8 cellular contexts compared by ENCODE assay signal in the genomic region with DNA sequence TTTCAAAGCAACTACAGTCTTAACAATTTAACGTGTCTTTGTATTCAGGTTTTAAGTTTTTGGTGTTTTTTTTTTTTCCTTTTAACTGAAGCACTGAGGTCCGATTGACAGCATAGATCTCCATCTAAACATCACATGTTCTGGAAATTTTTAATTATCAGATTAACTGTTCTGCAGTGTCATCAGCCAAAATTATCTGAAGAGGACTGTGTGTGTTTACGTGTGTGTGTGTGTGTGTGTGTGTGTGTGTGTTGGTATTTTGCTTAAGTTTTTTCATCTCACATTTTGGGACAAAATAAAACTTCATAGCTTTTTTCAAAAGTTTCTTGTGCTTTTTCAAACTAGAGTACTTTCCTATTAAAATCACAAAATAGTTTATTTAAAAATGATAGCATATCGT. TPM values are rescaled to one million over a fixed set of nuclear protein-coding genes. Genes with fewer than 3 reads are reported as not detected.
DNase-seq lines count a peak whose midpoint lies in the region; ATAC-seq, FAIRE-seq and TF ChIP-seq lines count a peak whose summit lies in the region.

No MANE protein-coding gene starts in this region.

- ATAC-seq in GM18867 (IDR thresholded peaks at IDR 0.05; ENCODE audit: unreplicated experiment) (no peak), GM19395 (IDR thresholded peaks at IDR 0.05; ENCODE audit: unreplicated experiment) (no peak)

- peaks cover 29% of the 10 kb centered on the region for H3K4me1 ChIP-seq in CD8-positive, alpha-beta memory T cell (ENCODE audit: insufficient read depth, low read length)
- H3K4me1 ChIP-seq in OCI-LY7 (ENCODE audit: insufficient read depth, low read length, poor library complexity, severe bottlenecking) (peaks cover 22% of the 10 kb centered on the region), endothelial cell of umbilical vein (ENCODE audit: control insufficient read depth, extremely low read depth, insufficient read depth, low read length) (peaks cover 15% of the 10 kb centered on the region)

- BruUV-seq in OCI-LY7 (replicated peaks; lab: Mats Ljungman, UMichigan), result no TSS peak
- TSS peak; percentile 32 for BruUV-seq in endothelial cell of umbilical vein (replicated peaks; lab: Mats Ljungman, UMichigan)

- peaks cover 44 to 57% (median 47%) of the 10 kb centered on the region in 3 donors for H3K4me1 Mint-ChIP-seq in CD8-positive, alpha-beta memory T cell
- peaks cover 41% of the 10 kb centered on the region for H3K4me1 Mint-ChIP-seq in osteocyte (ENCODE audit: unreplicated experiment)

- H3K27me3 ChIP-seq in CD8-positive, alpha-beta memory T cell (ENCODE audit: insufficient read depth, low read length, poor library complexity, severe bottlenecking), result no peaks in the 10 kb centered on the region
- no peaks in the 10 kb centered on the region for H3K27me3 ChIP-seq in endothelial cell of umbilical vein (ENCODE audit: control insufficient read depth in 2 of 2, insufficient read depth in 2 of 2, low read length in 2 of 2)

- CTCF ChIA-PET in CD8-positive, alpha-beta memory T cell (lab: Charles Lee), result interaction anchor here (0.8 to 3.6 kb wide), 4 partner anchors 14 to 165 kb away, joined by 3 to 18 read pairs (median 4); no protein-coding TSS in a partner anchor
- CTCF ChIA-PET in OCI-LY7 (lab: Charles Lee; ENCODE audit: unreplicated experiment) (interaction anchor here (0.6 kb wide), 1 partner anchor 1517 kb away, joined by 4 read pairs; no protein-coding TSS in a partner anchor), endothelial cell of umbilical vein (lab: Charles Lee) (interaction anchor here (0.9 to 3.5 kb wide), 6 partner anchors 9 to 170 kb away, joined by 3 to 23 read pairs (median 4); a partner anchor contains a TSS)

- H3K9ac ChIP-seq in endothelial cell of umbilical vein (replicated peaks; ENCODE audit: extremely low read depth, insufficient read depth, low read length), result peak overlapping the region; percentile 84

- H3K27me3 Mint-ChIP-seq in CD8-positive, alpha-beta memory T cell, result no peaks in the 10 kb centered on the region
- H3K27me3 Mint-ChIP-seq in osteocyte (ENCODE audit: unreplicated experiment), result peaks cover 2% of the 10 kb centered on the region

- H3K9me3 Mint-ChIP-seq in CD8-positive, alpha-beta memory T cell, result no peaks in the 10 kb centered on the region
- no peaks in the 10 kb centered on the region for H3K9me3 Mint-ChIP-seq in osteocyte (ENCODE audit: unreplicated experiment)

- dilution Hi-C loops in endothelial cell of umbilical vein (cut with MboI; ENCODE audit: extremely low pct_ligation_motif_present, low sequenced_read_pairs), result no loop called here

- peak overlapping the region; percentile 83 for H3K4me3 ChIP-seq in CD8-positive, alpha-beta memory T cell (ENCODE audit: low read length)
- H3K4me3 ChIP-seq in OCI-LY7 (ENCODE audit: low read depth, low read length, poor library complexity, severe bottlenecking) (peak overlapping the region; percentile 89), endothelial cell of umbilical vein (replicated peaks in 1 of 3; ENCODE audit: insufficient read depth in 1 of 3, low read depth in 1 of 3, low read length in 3 of 3) (peak overlapping the region; percentile 83 to 99 (median 93))

- peak overlapping the region; percentile 93 for H3K27ac ChIP-seq in CD8-positive, alpha-beta memory T cell (ENCODE audit: low read depth, low read length)
- no peak overlapping the region for H3K27ac ChIP-seq in OCI-LY7 (ENCODE audit: low read depth, low read length, poor library complexity, severe bottlenecking)
- H3K27ac ChIP-seq in endothelial cell of umbilical vein (ENCODE audit: insufficient read depth, low read depth, low read length), result no peak overlapping the region

- H2AFZ ChIP-seq in OCI-LY7 (ENCODE audit: low read length) (no peak overlapping the region), endothelial cell of umbilical vein (ENCODE audit: low read depth, low read length) (no peak overlapping the region)

- no peak for TF ChIP-seq POLR2A in endothelial cell of umbilical vein (IDR thresholded peaks at IDR 0.05; ENCODE audit: low read depth, low read length)

- H3K9me2 ChIP-seq in OCI-LY7 (ENCODE audit: insufficient read depth, low read length), result no peaks in the 10 kb centered on the region

- H3K36me3 Mint-ChIP-seq in CD8-positive, alpha-beta memory T cell, result peaks cover 0 to 4% (median 0%) of the 10 kb centered on the region in 3 donors
- H3K36me3 Mint-ChIP-seq in osteocyte (ENCODE audit: unreplicated experiment), result no peaks in the 10 kb centered on the region

- no peak for TF ChIP-seq CTCF in OCI-LY7 (conservative IDR thresholded peaks at IDR 0.05; ENCODE audit: low read length)
- TF ChIP-seq CTCF in endothelial cell of umbilical vein (IDR thresholded peaks at IDR 0.05; ENCODE audit: extremely low read depth in 1 of 2, insufficient read depth in 1 of 2, low read depth in 1 of 2, low read length in 2 of 2), result no peak
- TF ChIP-seq CTCF in osteocyte (IDR thresholded peaks at IDR 0.05), result no peak

- no peak for DNase-seq in CD8-positive, alpha-beta memory T cell
- DNase-seq in OCI-LY7 (ENCODE audit: low spot score) (no peak), endothelial cell of umbilical vein (ENCODE audit: low read depth, low spot score) (no peak), osteocyte (ENCODE audit: extremely low spot score, unreplicated experiment) (no peak), NCI-H187 (lab: John Stamatoyannopoulos, UW) (no peak), DMS79 (lab: John Stamatoyannopoulos, UW) (no peak)

- H3K79me2 ChIP-seq in OCI-LY7 (ENCODE audit: insufficient read depth, low read depth, low read length) (peaks cover 62% of the 10 kb centered on the region), endothelial cell of umbilical vein (ENCODE audit: control insufficient read depth, insufficient read depth, low read length) (peaks cover 54% of the 10 kb centered on the region)

- H4K20me1 ChIP-seq in OCI-LY7 (ENCODE audit: insufficient read depth, low read length) (peaks cover 30% of the 10 kb centered on the region), endothelial cell of umbilical vein (replicated peaks; ENCODE audit: control insufficient read depth, extremely low read depth, insufficient read depth, low read length) (peaks cover 13% of the 10 kb centered on the region)

- peak overlapping the region in 4 of 8 donors; percentile 93 to 98 (median 95) for H3K27ac Mint-ChIP-seq in CD8-positive, alpha-beta memory T cell
- peak overlapping the region; percentile 88 for H3K27ac Mint-ChIP-seq in osteocyte (ENCODE audit: unreplicated experiment)

- peak overlapping the region in 6 of 7 donors; percentile 92 to 97 (median 94) for H3K4me3 Mint-ChIP-seq in CD8-positive, alpha-beta memory T cell
- peak overlapping the region; percentile 91 for H3K4me3 Mint-ChIP-seq in osteocyte (ENCODE audit: unreplicated experiment)

- peak; percentile 43 for FAIRE-seq in endothelial cell of umbilical vein (lab: Jason Lieb, UNC)

- H3K4me2 ChIP-seq in OCI-LY7 (ENCODE audit: low read length) (peak overlapping the region; percentile 100), endothelial cell of umbilical vein (ENCODE audit: insufficient read depth, low read length) (peak overlapping the region; percentile 97)

- no peaks in the 10 kb centered on the region for H3K9me3 ChIP-seq in CD8-positive, alpha-beta memory T cell (ENCODE audit: low read length)
- H3K9me3 ChIP-seq in OCI-LY7 (ENCODE audit: low read length) (no peaks in the 10 kb centered on the region), endothelial cell of umbilical vein (replicated peaks; ENCODE audit: control insufficient read depth, insufficient read depth, low read length) (no peaks in the 10 kb centered on the region)

- intact Hi-C loops in OCI-LY7 (cut with micrococcal nuclease; ENCODE audit: unreplicated experiment), result loop anchor here (1.0 to 5.0 kb wide), 5 partner anchors 16 to 503 kb away; a partner anchor contains a TSS
- intact Hi-C loops in endothelial cell of umbilical vein (cut with micrococcal nuclease), result loop anchor here (2.0 to 5.0 kb wide), 4 partner anchors 31 to 455 kb away; a partner anchor contains a TSS

- no peaks in the 10 kb centered on the region for H3K36me3 ChIP-seq in CD8-positive, alpha-beta memory T cell (ENCODE audit: insufficient read depth, low read length)
- no peaks in the 10 kb centered on the region for H3K36me3 ChIP-seq in OCI-LY7 (ENCODE audit: insufficient read depth, low read length)
- no peaks in the 10 kb centered on the region for H3K36me3 ChIP-seq in endothelial cell of umbilical vein (ENCODE audit: control insufficient read depth in 2 of 2, extremely low read depth in 1 of 2, insufficient read depth in 2 of 2, low read length in 2 of 2)

- H3K9me1 ChIP-seq in endothelial cell of umbilical vein (replicated peaks; ENCODE audit: control insufficient read depth, extremely low read depth, insufficient read depth, low read length), result no peaks in the 10 kb centered on the region

- POLR2A ChIA-PET in CD8-positive, alpha-beta memory T cell (lab: Charles Lee), result interaction anchor here (1.0 to 2.7 kb wide), 2 partner anchors 175 to 196 kb away, joined by 3 to 27 read pairs; a partner anchor contains a TSS
- POLR2A ChIA-PET in OCI-LY7 (lab: Charles Lee), result interaction anchor here (0.6 to 1.5 kb wide), 7 partner anchors 10 to 174 kb away, joined by 3 to 9 read pairs (median 4); no protein-coding TSS in a partner anchor
- POLR2A ChIA-PET in endothelial cell of umbilical vein (lab: Charles Lee), result no interaction called here

TF ChIP-seq in endothelial cell of umbilical vein, 7 proteins besides CTCF, POLR2A, EP300 and RAD21 (continues in another document):
- TF ChIP-seq FOS (IDR thresholded peaks at IDR 0.05; ENCODE audit: borderline replicate concordance, insufficient read depth, low read length), result no peak
- TF ChIP-seq GATA2 (IDR thresholded peaks at IDR 0.05; ENCODE audit: insufficient read depth, insufficient read length, low read depth, low read length), result no peak
- TF ChIP-seq, protein P1, sequence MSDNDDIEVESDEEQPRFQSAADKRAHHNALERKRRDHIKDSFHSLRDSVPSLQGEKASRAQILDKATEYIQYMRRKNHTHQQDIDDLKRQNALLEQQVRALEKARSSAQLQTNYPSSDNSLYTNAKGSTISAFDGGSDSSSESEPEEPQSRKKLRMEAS (IDR thresholded peaks at IDR 0.05; ENCODE audit: insufficient read depth, insufficient read length), result no peak
- TF ChIP-seq MYC (IDR thresholded peaks at IDR 0.05; ENCODE audit: low read depth, low read length), result no peak

RNA-seq across cellular contexts. Expression of a gene that starts 1.8 kb away (rescaled TPM):
- total RNA-seq in CD8-positive, alpha-beta memory T cell, result 10 to 100 TPM; 18.8 to 19.5 TPM
- polyA plus RNA-seq in CD8-positive, alpha-beta memory T cell, result 18.3 TPM
- 6.9 and 9.0 TPM in 2 replicates for total RNA-seq in OCI-LY7 (2014; rRNA removed; shearing (Covaris generic))
- total RNA-seq in OCI-LY7 (2022) (17.8 and 19.7 TPM in 2 replicates), endothelial cell of umbilical vein (25.6 and 25.8 TPM in 2 replicates), osteocyte (42.1 and 48.1 TPM in 2 replicates)
- polyA plus RNA-seq in endothelial cell of umbilical vein, result 2.8 and 4.2 TPM in 2 replicates
- 6.0 and 6.7 TPM in 2 replicates for polyA plus RNA-seq in endothelial cell of umbilical vein (2011; cell fraction: cytosol; rRNA removed)
- 12.6 and 13.3 TPM in 2 replicates for polyA plus RNA-seq in endothelial cell of umbilical vein (2011; cell fraction: nucleus; rRNA removed)
- polyA plus RNA-seq in endothelial cell of umbilical vein (2012), result 14.9 and 19.1 TPM in 2 replicates
- polyA minus RNA-seq in endothelial cell of umbilical vein, result 14.0 and 17.9 TPM in 2 replicates
- polyA minus RNA-seq in endothelial cell of umbilical vein (2011; cell fraction: cytosol; rRNA and poly(A)+ RNA removed), result 9.6 TPM
- polyA minus RNA-seq in endothelial cell of umbilical vein (2011; cell fraction: nucleus; rRNA and poly(A)+ RNA removed), result 18.0 and 19.8 TPM in 2 replicates
